ENCODE assay signal across 1 cellular context in the genomic region with DNA sequence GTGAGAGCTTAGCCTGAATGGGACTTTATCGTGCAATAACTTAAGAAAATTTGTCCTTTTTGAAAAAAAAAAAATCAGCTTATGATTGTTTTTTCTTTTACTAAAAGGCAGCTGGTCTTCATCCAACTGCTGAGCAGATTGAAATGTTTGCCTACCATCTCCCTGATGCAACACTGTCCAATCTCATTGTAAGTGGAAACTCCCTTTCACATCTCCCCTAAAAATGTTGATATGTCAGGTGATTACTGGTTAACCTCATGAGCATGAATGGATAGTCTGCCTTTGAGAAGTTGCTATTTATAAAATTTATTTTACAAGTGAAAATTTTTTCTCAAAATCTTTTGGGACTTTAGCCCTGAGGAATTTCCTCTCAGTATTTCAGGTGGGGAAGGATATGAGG.
TF ChIP-seq lines count a peak whose summit lies in the region.

No MANE protein-coding gene starts in this region.

TF ChIP-seq in GM12878, 131 proteins besides CTCF, POLR2A, EP300 and RAD21:
- TF ChIP-seq MTA2 (IDR thresholded peaks at IDR 0.05; ENCODE audit: low read depth): peak; percentile 29; the same call in 1 of the 2 replicates
- TF ChIP-seq ZNF622 (IDR thresholded peaks at IDR 0.05): no peak
- peak; percentile 81 for TF ChIP-seq MEF2B (IDR thresholded peaks at IDR 0.05; ENCODE audit: partially characterized antibody, poor library complexity, severe bottlenecking)
- TF ChIP-seq, protein P1, sequence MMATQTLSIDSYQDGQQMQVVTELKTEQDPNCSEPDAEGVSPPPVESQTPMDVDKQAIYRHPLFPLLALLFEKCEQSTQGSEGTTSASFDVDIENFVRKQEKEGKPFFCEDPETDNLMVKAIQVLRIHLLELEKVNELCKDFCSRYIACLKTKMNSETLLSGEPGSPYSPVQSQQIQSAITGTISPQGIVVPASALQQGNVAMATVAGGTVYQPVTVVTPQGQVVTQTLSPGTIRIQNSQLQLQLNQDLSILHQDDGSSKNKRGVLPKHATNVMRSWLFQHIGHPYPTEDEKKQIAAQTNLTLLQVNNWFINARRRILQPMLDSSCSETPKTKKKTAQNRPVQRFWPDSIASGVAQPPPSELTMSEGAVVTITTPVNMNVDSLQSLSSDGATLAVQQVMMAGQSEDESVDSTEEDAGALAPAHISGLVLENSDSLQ (IDR thresholded peaks at IDR 0.05): peak; percentile 70
- TF ChIP-seq ATF7 (IDR thresholded peaks at IDR 0.05; ENCODE audit: low read depth): 0 out of 2 replicates have a peak, but pooled peaks have one; percentile 28
- TF ChIP-seq IKZF2 (IDR thresholded peaks at IDR 0.05): peak in 1 of 2 experiments; percentile 22; a peak in 1 of 4 replicates
- TF ChIP-seq, protein P2, sequence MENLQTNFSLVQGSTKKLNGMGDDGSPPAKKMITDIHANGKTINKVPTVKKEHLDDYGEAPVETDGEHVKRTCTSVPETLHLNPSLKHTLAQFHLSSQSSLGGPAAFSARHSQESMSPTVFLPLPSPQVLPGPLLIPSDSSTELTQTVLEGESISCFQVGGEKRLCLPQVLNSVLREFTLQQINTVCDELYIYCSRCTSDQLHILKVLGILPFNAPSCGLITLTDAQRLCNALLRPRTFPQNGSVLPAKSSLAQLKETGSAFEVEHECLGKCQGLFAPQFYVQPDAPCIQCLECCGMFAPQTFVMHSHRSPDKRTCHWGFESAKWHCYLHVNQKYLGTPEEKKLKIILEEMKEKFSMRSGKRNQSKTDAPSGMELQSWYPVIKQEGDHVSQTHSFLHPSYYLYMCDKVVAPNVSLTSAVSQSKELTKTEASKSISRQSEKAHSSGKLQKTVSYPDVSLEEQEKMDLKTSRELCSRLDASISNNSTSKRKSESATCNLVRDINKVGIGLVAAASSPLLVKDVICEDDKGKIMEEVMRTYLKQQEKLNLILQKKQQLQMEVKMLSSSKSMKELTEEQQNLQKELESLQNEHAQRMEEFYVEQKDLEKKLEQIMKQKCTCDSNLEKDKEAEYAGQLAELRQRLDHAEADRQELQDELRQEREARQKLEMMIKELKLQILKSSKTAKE (IDR thresholded peaks at IDR 0.05; ENCODE audit: low read depth, poor library complexity, severe bottlenecking): peak; percentile 39
- no peak for TF ChIP-seq NFYA (IDR thresholded peaks at IDR 0.05; ENCODE audit: borderline replicate concordance, low read depth, low read length)
- no peak for TF ChIP-seq TBL1XR1 (IDR thresholded peaks at IDR 0.05; ENCODE audit: low read depth, low read length)
- TF ChIP-seq RUNX3 (IDR thresholded peaks at IDR 0.05; ENCODE audit: low read length): peak; percentile 61; the same call in 1 of the 2 replicates
- no peak for TF ChIP-seq MYC (IDR thresholded peaks at IDR 0.05; ENCODE audit: insufficient read depth, insufficient read length, insufficient replicate concordance, low read length, severe bottlenecking)
- TF ChIP-seq SUZ12 (IDR thresholded peaks at IDR 0.05; ENCODE audit: unreplicated experiment): no peak
- TF ChIP-seq RELA (IDR thresholded peaks at IDR 0.05; ENCODE audit: borderline replicate concordance, partially characterized antibody): peak; percentile 47
- TF ChIP-seq, protein P3, sequence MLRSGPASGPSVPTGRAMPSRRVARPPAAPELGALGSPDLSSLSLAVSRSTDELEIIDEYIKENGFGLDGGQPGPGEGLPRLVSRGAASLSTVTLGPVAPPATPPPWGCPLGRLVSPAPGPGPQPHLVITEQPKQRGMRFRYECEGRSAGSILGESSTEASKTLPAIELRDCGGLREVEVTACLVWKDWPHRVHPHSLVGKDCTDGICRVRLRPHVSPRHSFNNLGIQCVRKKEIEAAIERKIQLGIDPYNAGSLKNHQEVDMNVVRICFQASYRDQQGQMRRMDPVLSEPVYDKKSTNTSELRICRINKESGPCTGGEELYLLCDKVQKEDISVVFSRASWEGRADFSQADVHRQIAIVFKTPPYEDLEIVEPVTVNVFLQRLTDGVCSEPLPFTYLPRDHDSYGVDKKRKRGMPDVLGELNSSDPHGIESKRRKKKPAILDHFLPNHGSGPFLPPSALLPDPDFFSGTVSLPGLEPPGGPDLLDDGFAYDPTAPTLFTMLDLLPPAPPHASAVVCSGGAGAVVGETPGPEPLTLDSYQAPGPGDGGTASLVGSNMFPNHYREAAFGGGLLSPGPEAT (IDR thresholded peaks at IDR 0.05; ENCODE audit: low read depth): peak; percentile 93
- TF ChIP-seq CHD4 (IDR thresholded peaks at IDR 0.05): no peak
- TF ChIP-seq ZNF384 (IDR thresholded peaks at IDR 0.05; ENCODE audit: borderline replicate concordance, low read depth, low read length): peak; percentile 63; the same call in 1 of the 2 replicates
- TF ChIP-seq RAD51 (IDR thresholded peaks at IDR 0.05): peak; percentile 78
- TF ChIP-seq BHLHE40 (IDR thresholded peaks at IDR 0.05; ENCODE audit: borderline replicate concordance in 1 of 2, low read depth in 2 of 2, low read length in 1 of 2): peak; percentile 55 to 67; a peak in 2 of 4 replicates
TF ChIP-seq in GM12878: peak in this region for 12.
